ENCODE assay signal across 9 cellular contexts in the genomic region with DNA sequence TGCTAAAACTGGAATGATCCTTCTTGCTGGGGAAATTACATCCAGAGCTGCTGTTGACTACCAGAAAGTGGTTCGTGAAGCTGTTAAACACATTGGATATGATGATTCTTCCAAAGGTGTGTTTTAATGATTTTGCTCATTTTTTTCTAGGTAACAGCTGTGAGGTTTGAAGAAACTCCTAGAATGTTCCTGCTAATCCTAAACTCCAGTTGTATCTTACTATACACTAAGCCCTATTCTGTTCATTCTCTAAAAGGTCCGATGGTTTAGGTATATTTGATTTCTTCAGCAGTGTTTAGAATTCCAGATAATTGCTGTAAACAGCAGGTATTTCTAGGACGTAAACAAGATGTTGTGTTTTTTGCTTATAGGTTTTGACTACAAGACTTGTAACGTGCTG. TPM values are rescaled to one million over a fixed set of nuclear protein-coding genes. Genes with fewer than 3 reads are reported as not detected.
DNase-seq lines count a peak whose midpoint lies in the region; ATAC-seq, FAIRE-seq and TF ChIP-seq lines count a peak whose summit lies in the region.
"Had no signal": no experiment of that assay in that cellular context is flagged by ENCODE, and none has a peak within 500 bp of the region (broad histone marks: within the 10 kb centered on the region; RNA-seq: fewer than 3 reads in every experiment).

No MANE protein-coding gene starts in this region.

- H3K4me3 ChIP-seq in astrocyte (ENCODE audit: insufficient read depth, low read depth, low read length), result peak overlapping the region; percentile 99
- H3K4me3 ChIP-seq in lower lobe of right lung, result peak overlapping the region; percentile 98
- H3K4me3 ChIP-seq in tibial nerve, result peak overlapping the region in 3 of 4 donors; percentile 71 to 98 (median 79)

- H3K27me3 ChIP-seq in astrocyte (ENCODE audit: insufficient read depth, low read length), result no peaks in the 10 kb centered on the region
- no peaks in the 10 kb centered on the region for H3K27me3 ChIP-seq in lower lobe of right lung (ENCODE audit: low read depth)
- no peaks in the 10 kb centered on the region for H3K27me3 ChIP-seq in tibial nerve

- H3K4me1 Mint-ChIP-seq in activated T-cell treated with anti-CD3 and anti-CD28 coated beads, Interleukin-2, amount 50 U/mL, for 72 hours (ENCODE audit: low read depth), result peaks cover 56% of the 10 kb centered on the region
- H3K4me1 Mint-ChIP-seq in astrocyte (ENCODE audit: low read depth, unreplicated experiment), result peaks cover 33% of the 10 kb centered on the region

- TF ChIP-seq POLR2A in tibial nerve (IDR thresholded peaks at IDR 0.05), result no peak

- peak overlapping the region; percentile 86 for H3K27ac Mint-ChIP-seq in activated T-cell treated with anti-CD3 and anti-CD28 coated beads, Interleukin-2, amount 50 U/mL, for 72 hours
- H3K27ac Mint-ChIP-seq in astrocyte (ENCODE audit: unreplicated experiment), result no peak overlapping the region

- peak overlapping the region; percentile 97 for H3K4me2 ChIP-seq in astrocyte (ENCODE audit: low read length)

- DNase-seq in activated T-cell treated with anti-CD3 and anti-CD28 coated beads, Interleukin-2, amount 50 U/mL, for 72 hours, result no peak
- DNase-seq in activated T-cell treated with anti-CD3 and anti-CD28 coated beads, Interleukin-2, amount 50 U/mL, for 48 hours, result no peak
- DNase-seq in astrocyte (ENCODE audit: low read depth), result no peak
- no peak for DNase-seq in lower lobe of right lung
- no peak for DNase-seq in tibial nerve (ENCODE audit: low spot score in 2 of 2)
- DNase-seq in frontal cortex (ENCODE audit: low spot score in 2 of 2), result no peak
- DNase-seq in head of caudate nucleus, result no peak
- DNase-seq: SHP77 treated with DMSO at 0.1 percent for 48 hours had no signal

- H3K36me3 Mint-ChIP-seq in activated T-cell treated with anti-CD3 and anti-CD28 coated beads, Interleukin-2, amount 50 U/mL, for 72 hours (ENCODE audit: insufficient read depth in 2 of 2), result peaks cover 35 to 58% of the 10 kb centered on the region in 2 donors
- H3K36me3 Mint-ChIP-seq in astrocyte (ENCODE audit: low read depth, unreplicated experiment), result peaks cover 27% of the 10 kb centered on the region

- H3K4me3 Mint-ChIP-seq in activated T-cell treated with anti-CD3 and anti-CD28 coated beads, Interleukin-2, amount 50 U/mL, for 72 hours, result peak overlapping the region; percentile 97 to 99
- peak overlapping the region; percentile 91 for H3K4me3 Mint-ChIP-seq in astrocyte (ENCODE audit: unreplicated experiment)

- H4K20me1 ChIP-seq in astrocyte (ENCODE audit: insufficient read depth, low read length), result peaks cover 72% of the 10 kb centered on the region

- peaks cover 53% of the 10 kb centered on the region for H3K36me3 ChIP-seq in astrocyte (ENCODE audit: insufficient read depth, low read length)
- peaks cover 56% of the 10 kb centered on the region for H3K36me3 ChIP-seq in lower lobe of right lung
- H3K36me3 ChIP-seq in tibial nerve, result peaks cover 11 to 52% (median 40%) of the 10 kb centered on the region in 3 donors

- TF ChIP-seq CTCF in astrocyte (IDR thresholded peaks at IDR 0.05; ENCODE audit: insufficient read depth, low read depth, low read length), result no peak
- no peak for TF ChIP-seq CTCF in lower lobe of right lung (IDR thresholded peaks at IDR 0.05)
- no peak for TF ChIP-seq CTCF in tibial nerve (IDR thresholded peaks at IDR 0.05)

- FAIRE-seq in astrocyte (lab: Jason Lieb, UNC), result no peak
- FAIRE-seq in frontal cortex (lab: Jason Lieb, UNC), result no peak

- ATAC-seq in activated T-cell treated with anti-CD3 and anti-CD28 coated beads, Interleukin-2, amount 50 U/mL, for 72 hours (replicated peaks in 1 of 2), result no peak
- ATAC-seq in lower lobe of right lung (no peak), GM19035 (IDR thresholded peaks at IDR 0.05; ENCODE audit: unreplicated experiment) (no peak)

- no peak for TF ChIP-seq EP300 in tibial nerve (IDR thresholded peaks at IDR 0.05)

- 50% methylated on average over 4 of the region's 4 CpGs for WGBS in tibial nerve, 2 donors

- intact Hi-C loops in lower lobe of right lung (cut with DNase I), result no loop called here
- intact Hi-C loops in head of caudate nucleus (cut with DNase I), result no loop called here

- H2AFZ ChIP-seq in astrocyte (ENCODE audit: low read depth, low read length), result no peak overlapping the region

- peaks cover 62% of the 10 kb centered on the region for H3K79me2 ChIP-seq in astrocyte (ENCODE audit: insufficient read depth, low read length)

- H3K27ac ChIP-seq in astrocyte (ENCODE audit: low read depth, low read length), result no peak overlapping the region
- no peak overlapping the region for H3K27ac ChIP-seq in lower lobe of right lung
- H3K27ac ChIP-seq in tibial nerve, result peak overlapping the region; percentile 10 to 98 (median 57)

- peak overlapping the region; percentile 99 for H3K9ac ChIP-seq in astrocyte (ENCODE audit: low read length)

- H3K27me3 Mint-ChIP-seq in activated T-cell treated with anti-CD3 and anti-CD28 coated beads, Interleukin-2, amount 50 U/mL, for 72 hours (ENCODE audit: low read depth), result no peaks in the 10 kb centered on the region
- H3K27me3 Mint-ChIP-seq in astrocyte (ENCODE audit: low read depth, unreplicated experiment), result no peaks in the 10 kb centered on the region

- H3K4me1 ChIP-seq in astrocyte (ENCODE audit: insufficient read depth, low read length) (peaks cover 31% of the 10 kb centered on the region), lower lobe of right lung (peaks cover 49% of the 10 kb centered on the region), tibial nerve (peaks cover 0 to 50% (median 26%) of the 10 kb centered on the region in 4 donors)

- H3K9me3 Mint-ChIP-seq in activated T-cell treated with anti-CD3 and anti-CD28 coated beads, Interleukin-2, amount 50 U/mL, for 72 hours, result no peaks in the 10 kb centered on the region
- H3K9me3 Mint-ChIP-seq in astrocyte (ENCODE audit: unreplicated experiment), result no peaks in the 10 kb centered on the region

- H3K9me3 ChIP-seq in astrocyte (ENCODE audit: insufficient read depth, low read depth, low read length) (no peaks in the 10 kb centered on the region), lower lobe of right lung (no peaks in the 10 kb centered on the region), tibial nerve (no peaks in the 10 kb centered on the region)

RNA-seq across cellular contexts. Expression of a gene that starts 2.3 kb away (rescaled TPM):
- total RNA-seq in activated T-cell treated with anti-CD3 and anti-CD28 coated beads, Interleukin-2, amount 50 U/mL, for 72 hours, result 100 to 1,000 TPM; 253 to 255 TPM
- total RNA-seq in astrocyte (175 and 180 TPM in 2 replicates), lower lobe of right lung (183 TPM), tibial nerve (100 to 1,000 TPM; 139 to 164 (median 145) TPM), frontal cortex (55.4 TPM)

RNA-seq across cellular contexts. Expression of a gene that starts 20.0 kb away (rescaled TPM):
- total RNA-seq in activated T-cell treated with anti-CD3 and anti-CD28 coated beads, Interleukin-2, amount 50 U/mL, for 72 hours, result 10 to 100 TPM; 17.8 to 20.3 TPM
- total RNA-seq in astrocyte (79.0 and 94.6 TPM in 2 replicates), lower lobe of right lung (62.2 TPM), tibial nerve (10 to 100 TPM; 24.7 to 34.3 (median 27.1) TPM), frontal cortex (22.4 TPM)

RNA-seq across cellular contexts. Expression of a gene that starts 36.1 kb away (rescaled TPM):
- 10 to 100 TPM; 85.0 to 89.5 TPM for total RNA-seq in activated T-cell treated with anti-CD3 and anti-CD28 coated beads, Interleukin-2, amount 50 U/mL, for 72 hours
- 30.6 and 35.3 TPM in 2 replicates for total RNA-seq in astrocyte
- total RNA-seq in lower lobe of right lung, result 272 TPM
- total RNA-seq in tibial nerve, result 10 to 100 TPM in 2 of 4 donors, 1 to 10 TPM in 2; 4.3 to 24.0 (median 11.8) TPM
- 0.82 TPM for total RNA-seq in frontal cortex

RNA-seq across cellular contexts. Expression of a gene that starts 43.0 kb away (rescaled TPM):
- 10 to 100 TPM; 73.3 to 78.9 TPM for total RNA-seq in activated T-cell treated with anti-CD3 and anti-CD28 coated beads, Interleukin-2, amount 50 U/mL, for 72 hours
- total RNA-seq in astrocyte (17.1 and 17.6 TPM in 2 replicates), lower lobe of right lung (87.0 TPM), tibial nerve (10 to 100 TPM; 39.6 to 91.6 (median 55.6) TPM), frontal cortex (3.3 TPM)

RNA-seq across cellular contexts. Expression of a gene that starts 54.3 kb away (rescaled TPM):
- 100 to 1,000 TPM; 114 to 129 TPM for total RNA-seq in activated T-cell treated with anti-CD3 and anti-CD28 coated beads, Interleukin-2, amount 50 U/mL, for 72 hours
- total RNA-seq in astrocyte (155 and 176 TPM in 2 replicates), lower lobe of right lung (89.8 TPM), tibial nerve (100 to 1,000 TPM; 117 to 212 (median 162) TPM), frontal cortex (51.8 TPM)

Comparison
In these comparisons a context has a peak if more than half of its experiments do, and no peak if none do; other contexts are left out.
1. H3K27ac ChIP-seq: peak in tibial nerve (4 of 4); none in astrocyte (single experiment) and lower lobe of right lung (single experiment).
2. Peak in every context shown above with its lines, with median percentiles within 50 percentile points of each other: H3K4me3 ChIP-seq.